2 cellular contexts compared by ENCODE assay signal in genomic region chr1:242542271-242542670, GRCh38.
TF ChIP-seq lines count a peak whose summit lies in the region.

No MANE protein-coding gene starts in this region.

TF ChIP-seq in A549, 52 proteins besides CTCF, POLR2A, EP300 and RAD21 (continued from another document):
- TF ChIP-seq MAZ (IDR thresholded peaks at IDR 0.05; ENCODE audit: borderline replicate concordance, low read depth, low read length) = no peak
TF ChIP-seq in A549: peak in this region for 1.

TF ChIP-seq in HEK293, 187 proteins besides CTCF, POLR2A, EP300 and RAD21 (continued from another document):
- peak; percentile 72; the same call in 1 of the 2 replicates for TF ChIP-seq REST (tag by site-specific recombination; IDR thresholded peaks at IDR 0.05)
